In the genomic region with DNA sequence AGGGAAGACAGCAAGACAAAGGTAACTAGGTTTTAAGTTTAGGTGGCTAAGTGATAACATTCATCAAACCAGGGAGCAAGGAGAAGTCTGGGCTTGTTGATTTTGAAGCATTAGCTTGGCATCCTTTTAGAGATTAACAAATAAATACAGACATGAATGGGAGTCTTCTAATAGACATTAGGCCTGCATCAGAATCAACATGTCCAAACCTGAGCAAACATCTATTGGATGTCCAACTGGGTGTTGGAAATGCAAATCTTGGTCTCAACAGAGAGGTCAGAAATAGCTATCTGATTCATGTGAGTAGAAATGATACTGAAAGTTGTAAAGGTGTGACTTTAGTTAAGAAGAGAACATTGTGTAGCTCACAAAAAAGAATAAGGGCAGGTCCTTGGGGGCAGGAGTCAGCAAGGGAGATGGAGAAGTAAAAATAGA, we compare ENCODE assay signal across 12 cellular contexts.
DNase-seq lines count a peak whose midpoint lies in the region; ATAC-seq, FAIRE-seq and TF ChIP-seq lines count a peak whose summit lies in the region.
"Had no signal": no experiment of that assay in that cellular context is flagged by ENCODE, and none has a peak within 500 bp of the region (broad histone marks: within the 10 kb centered on the region; RNA-seq: fewer than 3 reads in every experiment).

No MANE protein-coding gene starts in this region.

- DNase-seq in HTR-8/SVneo (ENCODE audit: insufficient read length, low spot score) (no peak), AG08396 (ENCODE audit: low spot score) (no peak), HuH-7 (ENCODE audit: low spot score) (no peak), erythroblast (lab: John Stamatoyannopoulos, UW) (no peak)
- DNase-seq in stimulated activated CD8-positive, alpha-beta memory T cell treated with anti-CD3 and anti-CD28 coated beads, Interleukin-4, amount 100 ng/mL, for 48 hours = no peak
- DNase-seq: activated CD4-positive, alpha-beta T cell treated with anti-CD3 and anti-CD28 coated beads for 4 hours; caudate nucleus; pancreas; stimulated activated naive CD4-positive, alpha-beta T cell treated with Interleukin-2 at 50 U/mL for 16 hours had no signal

- ATAC-seq in GM18517 (IDR thresholded peaks at IDR 0.05; ENCODE audit: unreplicated experiment) (peak; percentile 99), GM21390 (IDR thresholded peaks at IDR 0.05; ENCODE audit: unreplicated experiment) (peak; percentile 96), HG02973 (IDR thresholded peaks at IDR 0.05; ENCODE audit: unreplicated experiment) (peak; percentile 89)
- ATAC-seq: pancreas had no signal

- peak; percentile 26 for FAIRE-seq in HTR-8/SVneo (lab: Jason Lieb, UNC)
- FAIRE-seq: pancreas had no signal

- TF ChIP-seq POLR2A in erythroblast (IDR thresholded peaks at IDR 0.05; ENCODE audit: low read length) = no peak
